2 cellular contexts compared by ENCODE assay signal in genomic region chr1:54809496-54810074, GRCh38.
TF ChIP-seq lines count a peak whose summit lies in the region.

No MANE protein-coding gene starts in this region.

TF ChIP-seq in HEK293, 187 proteins besides CTCF, POLR2A, EP300 and RAD21:
- TF ChIP-seq, protein P1, sequence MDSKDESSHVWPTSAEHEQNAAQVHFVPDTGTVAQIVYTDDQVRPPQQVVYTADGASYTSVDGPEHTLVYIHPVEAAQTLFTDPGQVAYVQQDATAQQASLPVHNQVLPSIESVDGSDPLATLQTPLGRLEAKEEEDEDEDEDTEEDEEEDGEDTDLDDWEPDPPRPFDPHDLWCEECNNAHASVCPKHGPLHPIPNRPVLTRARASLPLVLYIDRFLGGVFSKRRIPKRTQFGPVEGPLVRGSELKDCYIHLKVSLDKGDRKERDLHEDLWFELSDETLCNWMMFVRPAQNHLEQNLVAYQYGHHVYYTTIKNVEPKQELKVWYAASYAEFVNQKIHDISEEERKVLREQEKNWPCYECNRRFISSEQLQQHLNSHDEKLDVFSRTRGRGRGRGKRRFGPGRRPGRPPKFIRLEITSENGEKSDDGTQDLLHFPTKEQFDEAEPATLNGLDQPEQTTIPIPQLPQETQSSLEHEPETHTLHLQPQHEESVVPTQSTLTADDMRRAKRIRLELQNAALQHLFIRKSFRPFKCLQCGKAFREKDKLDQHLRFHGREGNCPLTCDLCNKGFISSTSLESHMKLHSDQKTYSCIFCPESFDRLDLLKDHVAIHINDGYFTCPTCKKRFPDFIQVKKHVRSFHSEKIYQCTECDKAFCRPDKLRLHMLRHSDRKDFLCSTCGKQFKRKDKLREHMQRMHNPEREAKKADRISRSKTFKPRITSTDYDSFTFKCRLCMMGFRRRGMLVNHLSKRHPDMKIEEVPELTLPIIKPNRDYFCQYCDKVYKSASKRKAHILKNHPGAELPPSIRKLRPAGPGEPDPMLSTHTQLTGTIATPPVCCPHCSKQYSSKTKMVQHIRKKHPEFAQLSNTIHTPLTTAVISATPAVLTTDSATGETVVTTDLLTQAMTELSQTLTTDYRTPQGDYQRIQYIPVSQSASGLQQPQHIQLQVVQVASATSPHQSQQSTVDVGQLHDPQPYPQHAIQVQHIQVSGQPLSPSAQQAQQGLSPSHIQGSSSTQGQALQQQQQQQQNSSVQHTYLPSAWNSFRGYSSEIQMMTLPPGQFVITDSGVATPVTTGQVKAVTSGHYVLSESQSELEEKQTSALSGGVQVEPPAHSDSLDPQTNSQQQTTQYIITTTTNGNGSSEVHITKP (tag by site-specific recombination; IDR thresholded peaks at IDR 0.05), result peak; percentile 84
- no peak for TF ChIP-seq ZFP69B (tag by site-specific recombination; IDR thresholded peaks at IDR 0.05)
- TF ChIP-seq TRIM28 (IDR thresholded peaks at IDR 0.05; ENCODE audit: borderline replicate concordance, low read length), result no peak
- TF ChIP-seq INSM2 (tag by site-specific recombination; IDR thresholded peaks at IDR 0.05), result no peak

TF ChIP-seq in K562, 482 proteins besides CTCF, POLR2A, EP300 and RAD21:
- TF ChIP-seq MEIS2 (IDR thresholded peaks at IDR 0.05; ENCODE audit: partially characterized antibody) (peak; percentile 7), HMG20B (CRISPR knock-in tag; IDR thresholded peaks at IDR 0.05) (no peak), ZNF316 (IDR thresholded peaks at IDR 0.05) (peak; percentile 82), E2F1 (CRISPR knock-in tag; IDR thresholded peaks at IDR 0.05) (no peak), MAFG (tag; conservative IDR thresholded peaks at IDR 0.05) (peak; percentile 38; the same call in 1 of the 2 replicates), C11orf30 (IDR thresholded peaks at IDR 0.05; ENCODE audit: low read depth) (peak; percentile 37; the same call in 1 of the 2 replicates), MED1 (CRISPR knock-in tag; IDR thresholded peaks at IDR 0.05; ENCODE audit: borderline replicate concordance) (no peak), NFIX (CRISPR knock-in tag; IDR thresholded peaks at IDR 0.05; ENCODE audit: low read depth) (no peak), POLR2B (IDR thresholded peaks at IDR 0.05; ENCODE audit: low read depth, partially characterized antibody) (no peak)
- TF ChIP-seq, protein P2, sequence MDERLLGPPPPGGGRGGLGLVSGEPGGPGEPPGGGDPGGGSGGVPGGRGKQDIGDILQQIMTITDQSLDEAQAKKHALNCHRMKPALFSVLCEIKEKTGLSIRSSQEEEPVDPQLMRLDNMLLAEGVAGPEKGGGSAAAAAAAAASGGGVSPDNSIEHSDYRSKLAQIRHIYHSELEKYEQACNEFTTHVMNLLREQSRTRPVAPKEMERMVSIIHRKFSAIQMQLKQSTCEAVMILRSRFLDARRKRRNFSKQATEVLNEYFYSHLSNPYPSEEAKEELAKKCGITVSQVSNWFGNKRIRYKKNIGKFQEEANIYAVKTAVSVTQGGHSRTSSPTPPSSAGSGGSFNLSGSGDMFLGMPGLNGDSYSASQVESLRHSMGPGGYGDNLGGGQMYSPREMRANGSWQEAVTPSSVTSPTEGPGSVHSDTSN (CRISPR knock-in tag; IDR thresholded peaks at IDR 0.05; ENCODE audit: low read depth), result no peak
- TF ChIP-seq, protein P2 (tag; conservative IDR thresholded peaks at IDR 0.05; ENCODE audit: low read depth), result 0 out of 2 replicates have a peak, but pooled peaks have one; percentile 9
- TF ChIP-seq, protein P1 (IDR thresholded peaks at IDR 0.05; ENCODE audit: partially characterized antibody), result peak; percentile 80
TF ChIP-seq in K562: peak in this region for 6.
